ENCODE assay signal across 27 cellular contexts in the genomic region with DNA sequence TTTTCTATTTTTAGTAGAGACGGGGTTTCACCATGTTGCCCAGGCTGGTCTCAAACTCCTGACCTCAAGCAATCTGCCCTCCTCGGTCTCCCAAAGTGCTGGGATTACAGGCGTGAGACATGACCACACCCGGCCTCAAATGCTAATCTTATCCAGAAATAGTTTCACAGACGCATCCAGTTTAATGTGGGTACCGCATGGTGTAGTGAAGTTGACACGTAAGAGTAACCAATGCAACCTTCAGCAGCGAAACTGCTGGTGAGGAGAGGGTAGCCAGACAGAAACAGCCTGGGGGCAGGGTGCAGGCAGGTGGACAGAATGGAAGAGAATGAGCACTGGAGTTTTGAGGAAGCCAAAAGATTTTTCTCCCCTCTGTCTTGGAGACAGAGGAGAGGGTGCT.
"Had no signal": no experiment of that assay in that cellular context is flagged by ENCODE, and none has a peak within 500 bp of the region (broad histone marks: within the 10 kb centered on the region; RNA-seq: fewer than 3 reads in every experiment).

No MANE protein-coding gene starts in this region.

- H3K4me3 ChIP-seq: neural progenitor cell, ovary, psoas muscle, right lobe of liver, sigmoid colon, suprapubic skin, testis, tibial artery, transverse colon, upper lobe of left lung, uterus had no signal

- H3K9me3 ChIP-seq: ovary, psoas muscle, right lobe of liver, sigmoid colon, suprapubic skin, testis, tibial artery, transverse colon, upper lobe of left lung, uterus had no signal

- H3K27ac ChIP-seq: neural progenitor cell, ovary, parathyroid adenoma, psoas muscle, right lobe of liver, sigmoid colon, suprapubic skin, testis, tibial artery, upper lobe of left lung, uterus had no signal

- H3K9ac ChIP-seq: neural progenitor cell, parathyroid adenoma had no signal

- H3K4me2 ChIP-seq: neural progenitor cell had no signal

- H3K4me1 ChIP-seq: right lobe of liver, upper lobe of left lung, uterus had no signal

- DNase-seq: naive thymus-derived CD4-positive, alpha-beta T cell; natural killer cell; occipital lobe; ovary; posterior cingulate gyrus; psoas muscle; right cardiac atrium; right lobe of liver; sigmoid colon; small intestine; stimulated activated CD4-positive, alpha-beta T cell treated with anti-CD3 and anti-CD28 coated beads, Interleukin-15, amount 100 ng/mL, for 24 hours; stimulated activated CD4-positive, alpha-beta T cell treated with anti-CD3 and anti-CD28 coated beads, Interleukin-2, amount 100 ng/mL, for 24 hours; stimulated activated CD4-positive, alpha-beta T cell treated with anti-CD3 and anti-CD28 coated beads, Interleukin-2, amount 100 ng/mL, for 48 hours; stimulated activated CD4-positive, alpha-beta T cell treated with anti-CD3 and anti-CD28 coated beads, Interleukin-4, amount 100 ng/mL, for 24 hours; stimulated activated naive CD4-positive, alpha-beta T cell; stimulated activated naive CD8-positive, alpha-beta T cell treated with anti-CD3 and anti-CD28 coated beads, Interleukin-15, amount 100 ng/mL, for 72 hours; stimulated activated naive CD8-positive, alpha-beta T cell treated with anti-CD3 and anti-CD28 coated beads, Interleukin-15, Interleukin-2, amounts not matched to agents 100 U/mL and 50 U/mL, for 24 hours; substantia nigra; testis; tibial artery; transverse colon; upper lobe of left lung; uterus had no signal

- H3K27me3 ChIP-seq: neural progenitor cell, ovary, right lobe of liver, sigmoid colon, suprapubic skin, testis, tibial artery, transverse colon, upper lobe of left lung, uterus had no signal

- H3K36me3 ChIP-seq: neural progenitor cell, ovary, right lobe of liver, sigmoid colon, suprapubic skin, tibial artery, transverse colon, upper lobe of left lung, uterus had no signal

- ATAC-seq: naive thymus-derived CD4-positive, alpha-beta T cell; natural killer cell; psoas muscle; right cardiac atrium; right lobe of liver; stimulated activated memory B cell treated with anti-CD40 and anti-IgM and Interleukin-4, amounts not matched to agents 10 μg/mL and 1 μg/mL and 100 μg/mL, for 72 hours; stimulated activated naive CD8-positive, alpha-beta T cell treated with anti-CD3 and anti-CD28 coated beads, Interleukin-15, amount 100 ng/mL, for 72 hours; stimulated activated naive CD8-positive, alpha-beta T cell treated with anti-CD3 and anti-CD28 coated beads, Interleukin-15, Interleukin-2, amounts not matched to agents 100 U/mL and 50 U/mL, for 24 hours had no signal

- H3K79me2 ChIP-seq: parathyroid adenoma had no signal

- H2AFZ ChIP-seq: neural progenitor cell, parathyroid adenoma had no signal
